9 cellular contexts compared by ENCODE assay signal in the genomic region with DNA sequence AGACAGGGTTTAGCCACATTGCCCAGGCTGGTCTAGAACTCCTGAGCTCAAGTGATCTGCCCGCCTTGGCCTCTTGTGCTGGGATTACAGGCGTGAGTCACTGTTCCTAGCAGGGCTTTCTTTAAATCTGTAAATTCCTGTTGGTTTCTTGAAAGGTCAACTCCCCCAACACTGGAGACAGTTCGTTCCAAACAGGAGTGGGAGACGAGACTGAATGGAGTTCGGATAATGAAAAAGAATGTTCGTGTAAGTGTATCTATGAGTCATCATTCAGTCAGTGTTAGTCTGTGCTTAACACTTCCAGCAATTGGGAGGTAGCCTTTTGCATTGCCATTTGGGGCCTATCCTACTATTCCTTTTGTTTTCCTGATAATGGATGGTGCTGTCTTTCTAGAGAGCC. TPM values are rescaled to one million over a fixed set of nuclear protein-coding genes. Genes with fewer than 3 reads are reported as not detected.
DNase-seq lines count a peak whose midpoint lies in the region; ATAC-seq and TF ChIP-seq lines count a peak whose summit lies in the region.
"Had no signal": no experiment of that assay in that cellular context is flagged by ENCODE, and none has a peak within 500 bp of the region (broad histone marks: within the 10 kb centered on the region; RNA-seq: fewer than 3 reads in every experiment).

No MANE protein-coding gene starts in this region.

- no peak overlapping the region for H3K27ac Mint-ChIP-seq in activated CD8-positive, alpha-beta T cell treated with anti-CD3 and anti-CD28 coated beads, Interleukin-2, amount 10 ng/mL, durations not matched to agents 7 days and 5 days
- H3K27ac Mint-ChIP-seq: activated CD4-positive, alpha-beta T cell treated with anti-CD3 and anti-CD28 coated beads, Interleukin-2, amount 10 ng/mL, durations not matched to agents 24 days and 14 days had no signal

- no peaks in the 10 kb centered on the region for H3K27me3 Mint-ChIP-seq in activated CD8-positive, alpha-beta T cell treated with anti-CD3 and anti-CD28 coated beads, Interleukin-2, amount 10 ng/mL, durations not matched to agents 7 days and 5 days (ENCODE audit: low read depth)
- H3K27me3 Mint-ChIP-seq: activated CD4-positive, alpha-beta T cell treated with anti-CD3 and anti-CD28 coated beads, Interleukin-2, amount 10 ng/mL, durations not matched to agents 24 days and 14 days had no signal

- CTCF ChIA-PET in activated CD8-positive, alpha-beta T cell treated with anti-CD3 and anti-CD28 coated beads, Interleukin-2, amount 10 ng/mL, durations not matched to agents 7 days and 5 days (lab: Charles Lee), result no interaction called here

- DNase-seq in left cardiac atrium (no peak), left ventricle myocardium inferior (no peak), astrocyte of the cerebellum (ENCODE audit: low read depth) (peak; percentile 91), kidney epithelial cell (ENCODE audit: low read depth) (peak; percentile 77), NCI-H524 (lab: John Stamatoyannopoulos, UW) (no peak)
- no peak for DNase-seq in activated effector memory CD4-positive, alpha-beta T cell treated with anti-CD3 and anti-CD28 coated beads, Interleukin-2, amount 50 U/mL, for 16 hours
- DNase-seq in activated CD8-positive, alpha-beta T cell treated with anti-CD3 and anti-CD28 coated beads, Interleukin-2, amount 10 ng/mL, durations not matched to agents 7 days and 5 days, result no peak
- DNase-seq: activated CD4-positive, alpha-beta T cell treated with anti-CD3 and anti-CD28 coated beads, Interleukin-2, amount 10 ng/mL, durations not matched to agents 24 days and 14 days had no signal

- TF ChIP-seq CTCF in left ventricle myocardium inferior (IDR thresholded peaks at IDR 0.05; ENCODE audit: borderline replicate concordance), result no peak
- TF ChIP-seq CTCF in astrocyte of the cerebellum (IDR thresholded peaks at IDR 0.05; ENCODE audit: low read depth, low read length, missing control alignments), result no peak
- no peak for TF ChIP-seq CTCF in kidney epithelial cell (IDR thresholded peaks at IDR 0.05; ENCODE audit: insufficient read depth, low read length, poor library complexity, severe bottlenecking)

- POLR2A ChIA-PET in activated CD8-positive, alpha-beta T cell treated with anti-CD3 and anti-CD28 coated beads, Interleukin-2, amount 10 ng/mL, durations not matched to agents 7 days and 5 days (lab: Charles Lee), result no interaction called here

- no peak overlapping the region for H3K4me3 Mint-ChIP-seq in activated CD8-positive, alpha-beta T cell treated with anti-CD3 and anti-CD28 coated beads, Interleukin-2, amount 10 ng/mL, durations not matched to agents 7 days and 5 days
- H3K4me3 Mint-ChIP-seq: activated CD4-positive, alpha-beta T cell treated with anti-CD3 and anti-CD28 coated beads, Interleukin-2, amount 10 ng/mL, durations not matched to agents 24 days and 14 days had no signal

- peaks cover 11% of the 10 kb centered on the region for H3K4me1 Mint-ChIP-seq in activated CD8-positive, alpha-beta T cell treated with anti-CD3 and anti-CD28 coated beads, Interleukin-2, amount 10 ng/mL, durations not matched to agents 7 days and 5 days (ENCODE audit: low read depth)

- peaks cover 37% of the 10 kb centered on the region for H3K36me3 Mint-ChIP-seq in activated CD8-positive, alpha-beta T cell treated with anti-CD3 and anti-CD28 coated beads, Interleukin-2, amount 10 ng/mL, durations not matched to agents 7 days and 5 days (ENCODE audit: low read depth)

- in situ Hi-C loops in astrocyte of the cerebellum (cut with HindIII; ENCODE audit: low sequenced_read_pairs), result no loop called here

- ATAC-seq in left cardiac atrium (peak; percentile 47 to 93), HG03097 (IDR thresholded peaks at IDR 0.05; ENCODE audit: low FRiP score, unreplicated experiment) (no peak)
- no peak for ATAC-seq in activated CD8-positive, alpha-beta T cell treated with anti-CD3 and anti-CD28 coated beads, Interleukin-2, amount 10 ng/mL, durations not matched to agents 7 days and 5 days

- no peak overlapping the region for H3K27ac ChIP-seq in left ventricle myocardium inferior (replicated peaks)

- intact Hi-C loops in left cardiac atrium (cut with DNase I), result no loop called here
- intact Hi-C loops in left ventricle myocardium inferior (cut with micrococcal nuclease), result no loop called here

- H3K36me3 ChIP-seq in left ventricle myocardium inferior, result peaks cover 67% of the 10 kb centered on the region
- no peaks in the 10 kb centered on the region for H3K36me3 ChIP-seq in kidney epithelial cell (ENCODE audit: control insufficient read depth, insufficient read depth, low read length)

- H3K9me3 Mint-ChIP-seq in activated CD8-positive, alpha-beta T cell treated with anti-CD3 and anti-CD28 coated beads, Interleukin-2, amount 10 ng/mL, durations not matched to agents 7 days and 5 days (ENCODE audit: insufficient read depth), result no peaks in the 10 kb centered on the region
- H3K9me3 Mint-ChIP-seq: activated CD4-positive, alpha-beta T cell treated with anti-CD3 and anti-CD28 coated beads, Interleukin-2, amount 10 ng/mL, durations not matched to agents 24 days and 14 days had no signal

- no peaks in the 10 kb centered on the region for H3K27me3 ChIP-seq in left ventricle myocardium inferior (ENCODE audit: low read depth)
- H3K27me3 ChIP-seq in kidney epithelial cell (ENCODE audit: control insufficient read depth, insufficient read depth, low read length), result no peaks in the 10 kb centered on the region

- no peak overlapping the region for H3K4me3 ChIP-seq in left ventricle myocardium inferior
- H3K4me3 ChIP-seq in astrocyte of the cerebellum (ENCODE audit: low read depth, low read length), result no peak overlapping the region
- no peak overlapping the region for H3K4me3 ChIP-seq in kidney epithelial cell (ENCODE audit: low read depth, low read length)

- H3K9me3 ChIP-seq in left ventricle myocardium inferior (replicated peaks), result no peaks in the 10 kb centered on the region

- H3K4me1 ChIP-seq in left ventricle myocardium inferior, result no peaks in the 10 kb centered on the region

RNA-seq across cellular contexts. Expression of a gene that starts 10.0 kb away (rescaled TPM):
- total RNA-seq in left cardiac atrium, result 1 to 10 TPM; 6.3 to 8.0 TPM
- total RNA-seq in left ventricle myocardium inferior, result 10.3 TPM
- 4.9 and 5.9 TPM in 2 replicates for total RNA-seq in kidney epithelial cell
- 1 to 10 TPM; 3.8 to 4.3 TPM for total RNA-seq in activated CD8-positive, alpha-beta T cell treated with anti-CD3 and anti-CD28 coated beads, Interleukin-2, amount 10 ng/mL, durations not matched to agents 7 days and 5 days

RNA-seq across cellular contexts. Expression of a gene that starts 34.9 kb away (rescaled TPM):
- total RNA-seq in left cardiac atrium (10 to 100 TPM; 14.6 to 16.3 TPM), left ventricle myocardium inferior (13.8 TPM), kidney epithelial cell (13.6 and 17.2 TPM in 2 replicates)
- total RNA-seq in activated CD8-positive, alpha-beta T cell treated with anti-CD3 and anti-CD28 coated beads, Interleukin-2, amount 10 ng/mL, durations not matched to agents 7 days and 5 days, result 1 to 10 TPM; 1.0 to 1.1 TPM

RNA-seq across cellular contexts. Expression of a gene that starts 46.5 kb away (rescaled TPM):
- 1 to 10 TPM; 9.0 to 9.6 TPM for total RNA-seq in left cardiac atrium
- total RNA-seq in left ventricle myocardium inferior, result 5.9 TPM
- total RNA-seq in kidney epithelial cell, result 27.5 and 28.8 TPM in 2 replicates
- 10 to 100 TPM; 31.7 to 32.4 TPM for total RNA-seq in activated CD8-positive, alpha-beta T cell treated with anti-CD3 and anti-CD28 coated beads, Interleukin-2, amount 10 ng/mL, durations not matched to agents 7 days and 5 days

RNA-seq across cellular contexts. Expression of a gene that starts 48.7 kb away (rescaled TPM):
- total RNA-seq in left cardiac atrium, result 10 to 100 TPM; 20.3 to 21.0 TPM
- 21.1 TPM for total RNA-seq in left ventricle myocardium inferior
- 11.7 and 14.0 TPM in 2 replicates for total RNA-seq in kidney epithelial cell
- total RNA-seq in activated CD8-positive, alpha-beta T cell treated with anti-CD3 and anti-CD28 coated beads, Interleukin-2, amount 10 ng/mL, durations not matched to agents 7 days and 5 days, result 10 to 100 TPM; 19.5 to 21.2 TPM

RNA-seq across cellular contexts. Expression of a gene that starts 49.3 kb away (rescaled TPM):
- total RNA-seq in left cardiac atrium, result 10 to 100 TPM; 29.2 to 42.5 TPM
- total RNA-seq in left ventricle myocardium inferior, result 24.0 TPM
- 38.3 and 51.8 TPM in 2 replicates for total RNA-seq in kidney epithelial cell
- 100 to 1,000 TPM; 160 to 161 TPM for total RNA-seq in activated CD8-positive, alpha-beta T cell treated with anti-CD3 and anti-CD28 coated beads, Interleukin-2, amount 10 ng/mL, durations not matched to agents 7 days and 5 days

Comparison
In these comparisons a context has a peak if more than half of its experiments do, and no peak if none do; other contexts are left out.
1. ATAC-seq: peak in left cardiac atrium (2 of 2); none in HG03097 (single experiment) and activated CD8-positive, alpha-beta T cell treated with anti-CD3 and anti-CD28 coated beads, Interleukin-2, amount 10 ng/mL, durations not matched to agents 7 days and 5 days (single experiment).
2. DNase-seq: peak in astrocyte of the cerebellum (single experiment) and kidney epithelial cell (single experiment); none in left cardiac atrium (single experiment), left ventricle myocardium inferior (single experiment), NCI-H524 (0 of 2), activated effector memory CD4-positive, alpha-beta T cell treated with anti-CD3 and anti-CD28 coated beads, Interleukin-2, amount 50 U/mL, for 16 hours (single experiment) and activated CD8-positive, alpha-beta T cell treated with anti-CD3 and anti-CD28 coated beads, Interleukin-2, amount 10 ng/mL, durations not matched to agents 7 days and 5 days (single experiment).